ENCODE assay signal across 8 cellular contexts in the genomic region with DNA sequence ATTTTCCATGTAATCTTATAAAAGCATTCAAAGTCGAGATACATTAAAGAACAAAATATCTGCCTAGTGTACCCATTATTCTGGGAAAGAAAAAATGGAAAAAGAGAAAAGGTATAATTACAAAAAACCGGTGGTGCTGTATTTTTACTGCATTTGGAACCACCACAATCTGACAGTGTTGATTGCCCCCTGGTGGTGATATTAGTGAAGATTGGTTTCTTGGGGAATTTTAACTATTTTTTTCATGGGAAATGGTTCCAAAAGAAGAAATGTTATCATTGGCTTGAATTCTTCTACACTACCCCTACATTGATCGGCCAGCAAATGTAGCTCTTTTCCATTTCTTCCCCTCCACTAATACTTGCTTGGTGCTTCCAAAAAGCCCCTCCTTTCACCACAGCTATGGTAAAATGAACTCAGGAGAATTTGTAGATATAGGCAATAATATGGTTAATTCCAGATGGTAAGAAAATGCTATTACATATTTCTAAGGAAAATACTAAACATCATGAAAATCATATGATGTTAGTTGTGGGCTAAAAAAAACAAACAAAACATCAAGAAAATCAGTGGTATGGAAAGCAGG. TPM values are rescaled to one million over a fixed set of nuclear protein-coding genes. Genes with fewer than 3 reads are reported as not detected.
DNase-seq lines count a peak whose midpoint lies in the region; ATAC-seq and TF ChIP-seq lines count a peak whose summit lies in the region.

No MANE protein-coding gene starts in this region.

- no peaks in the 10 kb centered on the region for H4K20me1 ChIP-seq in hepatocyte (ENCODE audit: insufficient read depth, poor library complexity, severe bottlenecking)

- TF ChIP-seq POLR2A in thyroid gland (IDR thresholded peaks at IDR 0.05) (no peak), lower leg skin (IDR thresholded peaks at IDR 0.05) (no peak)

- H3K9me2 ChIP-seq in hepatocyte (replicated peaks; ENCODE audit: insufficient read depth) = no peaks in the 10 kb centered on the region

- no peaks in the 10 kb centered on the region for H3K9me3 Mint-ChIP-seq in activated T-cell treated with anti-CD3 and anti-CD28 coated beads, Interleukin-2, amount 50 U/mL, for 72 hours
- H3K9me3 Mint-ChIP-seq in activated T-cell treated with anti-CD3 and anti-CD28 coated beads, Interleukin-2, amount 50 U/mL, for 4 hours = no peaks in the 10 kb centered on the region

- no peak for ATAC-seq in activated T-cell treated with anti-CD3 and anti-CD28 coated beads, Interleukin-2, amount 50 U/mL, for 72 hours (replicated peaks in 1 of 2)
- no peak for ATAC-seq in activated T-cell treated with anti-CD3 and anti-CD28 coated beads, Interleukin-2, amount 50 U/mL, for 4 hours
- no peak for ATAC-seq in HG02678 (IDR thresholded peaks at IDR 0.05; ENCODE audit: unreplicated experiment)

- no peaks in the 10 kb centered on the region for H3K4me1 Mint-ChIP-seq in activated T-cell treated with anti-CD3 and anti-CD28 coated beads, Interleukin-2, amount 50 U/mL, for 72 hours (ENCODE audit: low read depth)
- H3K4me1 Mint-ChIP-seq in activated T-cell treated with anti-CD3 and anti-CD28 coated beads, Interleukin-2, amount 50 U/mL, for 4 hours (ENCODE audit: low read depth) = no peaks in the 10 kb centered on the region

- H3K4me1 ChIP-seq in hepatocyte (ENCODE audit: insufficient read depth) (no peaks in the 10 kb centered on the region), thyroid gland (no peaks in the 10 kb centered on the region)

- H2AFZ ChIP-seq in hepatocyte = no peak overlapping the region

- H3K79me2 ChIP-seq in hepatocyte = no peaks in the 10 kb centered on the region

- TF ChIP-seq CTCF in WI38 (IDR thresholded peaks at IDR 0.05; ENCODE audit: low read depth, low read length) (peak; percentile 27; the same call in 1 of the 2 replicates), hepatocyte (IDR thresholded peaks at IDR 0.05; ENCODE audit: poor library complexity) (peak; percentile 80), thyroid gland (IDR thresholded peaks at IDR 0.05) (peak; percentile 40 to 81 (median 68)), lower leg skin (IDR thresholded peaks at IDR 0.05) (no peak)

- no peaks in the 10 kb centered on the region for H3K9me3 ChIP-seq in hepatocyte (ENCODE audit: low read depth)
- H3K9me3 ChIP-seq in thyroid gland = no peaks in the 10 kb centered on the region

- H3K27ac ChIP-seq in hepatocyte = no peak overlapping the region
- no peak overlapping the region for H3K27ac ChIP-seq in thyroid gland

- H3K4me3 Mint-ChIP-seq in activated T-cell treated with anti-CD3 and anti-CD28 coated beads, Interleukin-2, amount 50 U/mL, for 72 hours = no peak overlapping the region
- no peak overlapping the region for H3K4me3 Mint-ChIP-seq in activated T-cell treated with anti-CD3 and anti-CD28 coated beads, Interleukin-2, amount 50 U/mL, for 4 hours

- H3K27me3 ChIP-seq in hepatocyte (no peaks in the 10 kb centered on the region), thyroid gland (no peaks in the 10 kb centered on the region)

- intact Hi-C loops in thyroid gland (cut with DNase I) = loop anchor here (5.0 to 10.0 kb wide), 2 partner anchors 317 to 515 kb away; no protein-coding TSS in a partner anchor
- intact Hi-C loops in lower leg skin (cut with DNase I; ENCODE audit: low total_unique reads) = no loop called here

- H3K27ac Mint-ChIP-seq in activated T-cell treated with anti-CD3 and anti-CD28 coated beads, Interleukin-2, amount 50 U/mL, for 72 hours = no peak overlapping the region

- H3K27me3 Mint-ChIP-seq in activated T-cell treated with anti-CD3 and anti-CD28 coated beads, Interleukin-2, amount 50 U/mL, for 72 hours (ENCODE audit: low read depth) = peaks cover 6% of the 10 kb centered on the region
- peaks cover 10% of the 10 kb centered on the region for H3K27me3 Mint-ChIP-seq in activated T-cell treated with anti-CD3 and anti-CD28 coated beads, Interleukin-2, amount 50 U/mL, for 4 hours (ENCODE audit: low read depth)

- DNase-seq in activated T-cell treated with anti-CD3 and anti-CD28 coated beads, Interleukin-2, amount 50 U/mL, for 72 hours = peak; percentile 10 to 14
- DNase-seq in activated T-cell treated with anti-CD3 and anti-CD28 coated beads, Interleukin-2, amount 50 U/mL, for 4 hours = no peak
- DNase-seq in Kasumi-1 (lab: John Stamatoyannopoulos, UW) (peak; percentile 59 to 72), hepatocyte (ENCODE audit: low spot score) (peak; percentile 74), thyroid gland (peak; percentile 8 to 13), lower leg skin (ENCODE audit: low spot score in 2 of 2) (no peak)

- H3K4me3 ChIP-seq in WI38 (ENCODE audit: low read depth, low read length) (no peak overlapping the region), hepatocyte (no peak overlapping the region), thyroid gland (replicated peaks in 1 of 3) (no peak overlapping the region), lower leg skin (ENCODE audit: low read depth, poor library complexity, severe bottlenecking) (no peak overlapping the region)

- H3K4me2 ChIP-seq in hepatocyte = no peak overlapping the region

- no peaks in the 10 kb centered on the region for H3K36me3 ChIP-seq in hepatocyte (replicated peaks; ENCODE audit: insufficient read depth, low read depth)
- H3K36me3 ChIP-seq in thyroid gland = no peaks in the 10 kb centered on the region

- WGBS in hepatocyte (ENCODE audit: low lambda C conversion rate, missing lambda C conversion rate) = 6% methylated on average over 3 of the region's 3 CpGs
- 0 to 4% methylated on average over 3 of the region's 3 CpGs for WGBS in thyroid gland, 2 donors
- 1 to 5% methylated on average over 3 of the region's 3 CpGs for WGBS in lower leg skin, 2 donors

- no peaks in the 10 kb centered on the region for H3K36me3 Mint-ChIP-seq in activated T-cell treated with anti-CD3 and anti-CD28 coated beads, Interleukin-2, amount 50 U/mL, for 72 hours (ENCODE audit: insufficient read depth in 2 of 2)
- no peaks in the 10 kb centered on the region for H3K36me3 Mint-ChIP-seq in activated T-cell treated with anti-CD3 and anti-CD28 coated beads, Interleukin-2, amount 50 U/mL, for 4 hours (ENCODE audit: insufficient read depth)

RNA-seq across cellular contexts. Expression of gene COX18, which starts 50.0 kb away (rescaled TPM):
- total RNA-seq in activated T-cell treated with anti-CD3 and anti-CD28 coated beads, Interleukin-2, amount 50 U/mL, for 72 hours = 10 to 100 TPM; 19.1 to 20.3 TPM
- total RNA-seq in activated T-cell treated with anti-CD3 and anti-CD28 coated beads, Interleukin-2, amount 50 U/mL, for 4 hours = 10 to 100 TPM; 22.1 to 25.2 (median 23.0) TPM
- 28.9 and 31.1 TPM in 2 replicates for total RNA-seq in hepatocyte
- polyA plus RNA-seq in hepatocyte = 5.4 and 5.7 TPM in 2 replicates
- total RNA-seq in thyroid gland = 10 to 100 TPM; 21.2 to 37.2 (median 24.9) TPM
- 10 to 100 TPM; 12.0 to 24.3 (median 21.7) TPM for total RNA-seq in lower leg skin

Comparison
In these comparisons a context has a peak if more than half of its experiments do, and no peak if none do; other contexts are left out.
1. DNase-seq: peak in activated T-cell treated with anti-CD3 and anti-CD28 coated beads, Interleukin-2, amount 50 U/mL, for 72 hours (2 of 2), Kasumi-1 (2 of 2), hepatocyte (single experiment) and thyroid gland (2 of 2); none in activated T-cell treated with anti-CD3 and anti-CD28 coated beads, Interleukin-2, amount 50 U/mL, for 4 hours (single experiment) and lower leg skin (0 of 2).
2. CTCF ChIP-seq: peak in WI38 (single experiment), hepatocyte (single experiment) and thyroid gland (6 of 6); none in lower leg skin (0 of 3).